In the genomic region with DNA sequence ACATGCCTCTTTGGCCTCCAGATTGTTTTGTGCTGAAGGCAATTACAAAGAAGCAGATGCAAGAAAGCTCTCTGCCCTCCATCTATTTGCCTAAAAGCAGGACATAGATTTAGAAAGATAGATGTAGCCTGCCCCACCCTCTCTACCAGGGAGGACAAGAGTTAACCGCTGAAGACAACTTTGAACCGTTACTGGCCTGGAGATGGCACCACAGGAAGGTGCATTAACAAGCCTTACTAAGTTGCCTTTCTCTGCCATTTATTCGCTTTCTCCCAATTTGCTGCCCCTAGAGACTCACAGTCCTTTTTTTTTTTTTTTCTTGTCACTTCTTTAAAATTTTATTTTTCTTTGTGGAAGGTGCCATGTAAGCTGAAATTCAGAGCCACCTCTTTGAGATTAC, we compare ENCODE assay signal across 15 cellular contexts. TPM values are rescaled to one million over a fixed set of nuclear protein-coding genes. Genes with fewer than 3 reads are reported as not detected.
DNase-seq lines count a peak whose midpoint lies in the region; ATAC-seq, FAIRE-seq and TF ChIP-seq lines count a peak whose summit lies in the region.
"Had no signal": no experiment of that assay in that cellular context is flagged by ENCODE, and none has a peak within 500 bp of the region (broad histone marks: within the 10 kb centered on the region; RNA-seq: fewer than 3 reads in every experiment).

No MANE protein-coding gene starts in this region.

- TF ChIP-seq POLR2A in esophagus muscularis mucosa (IDR thresholded peaks at IDR 0.05; ENCODE audit: low read depth), result no peak

- FAIRE-seq in small intestine (lab: Jason Lieb, UNC), result no peak
- FAIRE-seq: astrocyte had no signal

- H3K27ac Mint-ChIP-seq in activated CD8-positive, alpha-beta memory T cell treated with anti-CD3 and anti-CD28 coated beads, Interleukin-2, amount 10 ng/mL, durations not matched to agents 7 days and 5 days, result peak overlapping the region; percentile 6

- no peaks in the 10 kb centered on the region for H3K79me2 ChIP-seq in OCI-LY1 (ENCODE audit: insufficient read depth, low read length)

- H3K4me1 Mint-ChIP-seq in activated CD8-positive, alpha-beta memory T cell treated with anti-CD3 and anti-CD28 coated beads, Interleukin-2, amount 10 ng/mL, durations not matched to agents 7 days and 5 days, result peaks cover 14% of the 10 kb centered on the region

- H3K4me1 ChIP-seq in OCI-LY1 (ENCODE audit: insufficient read depth, low read length, severe bottlenecking), result peaks cover 21% of the 10 kb centered on the region
- H3K4me1 ChIP-seq in esophagus muscularis mucosa, result peaks cover 0 to 7% (median 2%) of the 10 kb centered on the region in 4 donors
- peaks cover 0 to 2% of the 10 kb centered on the region in 2 donors for H3K4me1 ChIP-seq in small intestine (ENCODE audit: control insufficient read depth in 2 of 2, insufficient read depth in 1 of 2, low read depth in 1 of 2, low read length in 1 of 2)
- no peaks in the 10 kb centered on the region for H3K4me1 ChIP-seq in HAP-1

- CTCF ChIA-PET in activated CD8-positive, alpha-beta memory T cell treated with anti-CD3 and anti-CD28 coated beads, Interleukin-2, amount 10 ng/mL, durations not matched to agents 7 days and 5 days (lab: Charles Lee), result interaction anchor here (0.9 kb wide), 1 partner anchor 378 kb away, joined by 3 read pairs; no protein-coding TSS in a partner anchor

- H3K36me3 ChIP-seq in OCI-LY1 (ENCODE audit: insufficient read depth, low read length) (no peaks in the 10 kb centered on the region), esophagus muscularis mucosa (no peaks in the 10 kb centered on the region), small intestine (ENCODE audit: control insufficient read depth in 2 of 2, insufficient read depth in 2 of 2, low read length in 2 of 2) (no peaks in the 10 kb centered on the region), HAP-1 (replicated peaks) (no peaks in the 10 kb centered on the region)
- H3K36me3 ChIP-seq: ovary had no signal

- H3K9me3 ChIP-seq in OCI-LY1 (ENCODE audit: low read length) (no peaks in the 10 kb centered on the region), esophagus muscularis mucosa (no peaks in the 10 kb centered on the region), small intestine (ENCODE audit: control insufficient read depth, low read depth) (no peaks in the 10 kb centered on the region), HAP-1 (no peaks in the 10 kb centered on the region)
- H3K9me3 ChIP-seq: ovary had no signal

- H3F3A ChIP-seq in OCI-LY1 (ENCODE audit: insufficient read depth, low read length), result no peaks in the 10 kb centered on the region

- 48% methylated on average over 3 of the region's 3 CpGs for WGBS in esophagus muscularis mucosa
- WGBS in small intestine, 3 donors, result 47 to 60% (median 50%) methylated on average over 3 of the region's 3 CpGs

- H3K4me2 ChIP-seq in OCI-LY1 (ENCODE audit: low read length), result no peak overlapping the region

- ATAC-seq in activated CD8-positive, alpha-beta memory T cell treated with anti-CD3 and anti-CD28 coated beads, Interleukin-2, amount 10 ng/mL, durations not matched to agents 7 days and 5 days, result no peak

- no peak overlapping the region for H3K27ac ChIP-seq in OCI-LY1 (ENCODE audit: low read depth, low read length, poor library complexity, severe bottlenecking)
- H3K27ac ChIP-seq in esophagus muscularis mucosa (replicated peaks in 1 of 4), result no peak overlapping the region
- H3K27ac ChIP-seq in small intestine (ENCODE audit: low read depth in 1 of 2, low read length in 1 of 2), result no peak overlapping the region
- H3K27ac ChIP-seq: HL-60, ovary had no signal

- H3K27me3 Mint-ChIP-seq in activated CD8-positive, alpha-beta memory T cell treated with anti-CD3 and anti-CD28 coated beads, Interleukin-2, amount 10 ng/mL, durations not matched to agents 7 days and 5 days, result peaks cover 2% of the 10 kb centered on the region

- peak; percentile 36; the same call in 1 of the 2 replicates for TF ChIP-seq CTCF in OCI-LY1 (IDR thresholded peaks at IDR 0.05; ENCODE audit: low read length)
- TF ChIP-seq CTCF in esophagus muscularis mucosa (IDR thresholded peaks at IDR 0.05), result peak; percentile 7 to 23 (median 18)

- H3K36me3 Mint-ChIP-seq in activated CD8-positive, alpha-beta memory T cell treated with anti-CD3 and anti-CD28 coated beads, Interleukin-2, amount 10 ng/mL, durations not matched to agents 7 days and 5 days, result peaks cover 2% of the 10 kb centered on the region

- H4K20me1 ChIP-seq in OCI-LY1 (ENCODE audit: insufficient read depth, low read length), result no peaks in the 10 kb centered on the region

- no peak overlapping the region for H3K4me3 Mint-ChIP-seq in activated CD8-positive, alpha-beta memory T cell treated with anti-CD3 and anti-CD28 coated beads, Interleukin-2, amount 10 ng/mL, durations not matched to agents 7 days and 5 days

- no peak overlapping the region for H2AFZ ChIP-seq in OCI-LY1 (ENCODE audit: low read length)

- no peaks in the 10 kb centered on the region for H3K9me3 Mint-ChIP-seq in activated CD8-positive, alpha-beta memory T cell treated with anti-CD3 and anti-CD28 coated beads, Interleukin-2, amount 10 ng/mL, durations not matched to agents 7 days and 5 days (ENCODE audit: low read depth)

- intact Hi-C loops in esophagus muscularis mucosa (cut with DNase I), result loop anchor here (10.0 kb wide), 2 partner anchors 78 to 378 kb away; no protein-coding TSS in a partner anchor

- no peaks in the 10 kb centered on the region for H3K27me3 ChIP-seq in OCI-LY1 (ENCODE audit: insufficient read depth, low read length)
- H3K27me3 ChIP-seq in esophagus muscularis mucosa, result no peaks in the 10 kb centered on the region
- no peaks in the 10 kb centered on the region for H3K27me3 ChIP-seq in small intestine (ENCODE audit: control insufficient read depth in 2 of 2, insufficient read depth in 2 of 2, low read length in 2 of 2)
- H3K27me3 ChIP-seq in HAP-1 (ENCODE audit: low read depth), result no peaks in the 10 kb centered on the region
- H3K27me3 ChIP-seq: ovary had no signal

- TF ChIP-seq EP300 in esophagus muscularis mucosa (IDR thresholded peaks at IDR 0.05), result no peak

- H3K9me2 ChIP-seq in OCI-LY1 (ENCODE audit: low read depth, low read length), result no peaks in the 10 kb centered on the region

- in situ Hi-C loops in HAP-1 (cut with MboI; ENCODE audit: low sequenced_read_pairs), result no loop called here

- H3K9ac ChIP-seq in OCI-LY1 (ENCODE audit: low read length), result no peak overlapping the region

- no peak for DNase-seq in activated CD8-positive, alpha-beta memory T cell treated with anti-CD3 and anti-CD28 coated beads, Interleukin-2, amount 10 ng/mL, durations not matched to agents 7 days and 5 days
- DNase-seq in activated CD8-positive, alpha-beta memory T cell treated with anti-CD3 and anti-CD28 coated beads for 24 hours, result no peak
- no peak for DNase-seq in esophagus muscularis mucosa (ENCODE audit: extremely low spot score)
- peak; percentile 26 for DNase-seq in small intestine
- DNase-seq in HAP-1 (ENCODE audit: low spot score in 2 of 2), result no peak
- no peak for DNase-seq in LoVo (ENCODE audit: low spot score)
- no peak for DNase-seq in activated CD4-positive, alpha-beta T cell treated with anti-CD3 and anti-CD28 coated beads, Interleukin-2, amount 50 U/mL, for 48 hours
- DNase-seq: activated T-cell treated with anti-CD3 and anti-CD28 coated beads, Interleukin-2, amount 50 U/mL, for 48 hours; NCI-H1092 treated with DMSO at 0.1 percent for 48 hours; NCI-H510A treated with DMSO at 0.1 percent for 48 hours; ovary; SHP77 treated with DMSO at 0.1 percent for 48 hours had no signal

- H3K4me3 ChIP-seq in OCI-LY1 (ENCODE audit: low read depth, low read length, poor library complexity, severe bottlenecking), result no peak overlapping the region
- H3K4me3 ChIP-seq in esophagus muscularis mucosa, result no peak overlapping the region
- H3K4me3 ChIP-seq in small intestine (ENCODE audit: low read depth in 1 of 2, low read length in 2 of 2), result no peak overlapping the region
- H3K4me3 ChIP-seq in HAP-1, result no peak overlapping the region
- H3K4me3 ChIP-seq: ovary had no signal

RNA-seq across cellular contexts. Expression of gene RMDN2, which starts 28.8 kb away (rescaled TPM):
- 1 to 10 TPM; 1.5 to 1.6 TPM for total RNA-seq in activated CD8-positive, alpha-beta memory T cell treated with anti-CD3 and anti-CD28 coated beads, Interleukin-2, amount 10 ng/mL, durations not matched to agents 7 days and 5 days
- total RNA-seq in esophagus muscularis mucosa, result 10 to 100 TPM; 11.0 to 22.8 (median 13.2) TPM
- 1 to 10 TPM; 5.1 to 8.9 (median 7.9) TPM for polyA plus RNA-seq in small intestine

Comparison
In these comparisons a context has a peak if more than half of its experiments do, and no peak if none do; other contexts are left out.
1. RNA of gene RMDN2, which starts 28.8 kb away (total RNA-seq): 11.0 to 22.8 TPM in esophagus muscularis mucosa; 1.5 to 1.6 TPM in activated CD8-positive, alpha-beta memory T cell treated with anti-CD3 and anti-CD28 coated beads, Interleukin-2, amount 10 ng/mL, durations not matched to agents 7 days and 5 days; every median in the first group is over 4 times any median in the second.